ENCODE assay signal across 19 cellular contexts in genomic region chr1:112510340-112510739, GRCh38. TPM values are rescaled to one million over a fixed set of nuclear protein-coding genes. Genes with fewer than 3 reads are reported as not detected.
DNase-seq lines count a peak whose midpoint lies in the region; ATAC-seq and TF ChIP-seq lines count a peak whose summit lies in the region.
"Had no signal": no experiment of that assay in that cellular context is flagged by ENCODE, and none has a peak within 500 bp of the region (broad histone marks: within the 10 kb centered on the region; RNA-seq: fewer than 3 reads in every experiment).

No MANE protein-coding gene starts in this region.

- CTCF ChIA-PET in naive thymus-derived CD4-positive, alpha-beta T cell (lab: Charles Lee), result no interaction called here

- POLR2A ChIA-PET in naive thymus-derived CD4-positive, alpha-beta T cell (lab: Charles Lee), result no interaction called here

- no peak for TF ChIP-seq POLR2A in vagina (IDR thresholded peaks at IDR 0.05)

- H3K4me3 Mint-ChIP-seq in activated naive CD8-positive, alpha-beta T cell, result peak overlapping the region; percentile 52
- no peak overlapping the region for H3K4me3 Mint-ChIP-seq in activated naive CD8-positive, alpha-beta T cell treated with anti-CD3 and anti-CD28 coated beads for 36 hours
- H3K4me3 Mint-ChIP-seq in naive thymus-derived CD4-positive, alpha-beta T cell, result peak overlapping the region in 9 of 10 donors; percentile 5 to 84 (median 68)

- H3K27me3 ChIP-seq in ectodermal cell (ENCODE audit: control insufficient read depth, insufficient read depth, low read length, poor library complexity, severe bottlenecking) (peaks cover 79% of the 10 kb centered on the region), vagina (no peaks in the 10 kb centered on the region)
- H3K27me3 ChIP-seq in naive thymus-derived CD4-positive, alpha-beta T cell (ENCODE audit: control insufficient read depth in 2 of 2, insufficient read depth in 2 of 2, low read length in 2 of 2), result no peaks in the 10 kb centered on the region
- H3K27me3 ChIP-seq: adrenal gland had no signal

- TF ChIP-seq CTCF in vagina (IDR thresholded peaks at IDR 0.05), result no peak

- peaks cover 6% of the 10 kb centered on the region for H3K27me3 Mint-ChIP-seq in activated naive CD8-positive, alpha-beta T cell
- peaks cover 32% of the 10 kb centered on the region for H3K27me3 Mint-ChIP-seq in activated naive CD8-positive, alpha-beta T cell treated with anti-CD3 and anti-CD28 coated beads for 36 hours
- H3K27me3 Mint-ChIP-seq in naive thymus-derived CD4-positive, alpha-beta T cell, result peaks cover 4 to 45% (median 8%) of the 10 kb centered on the region in 5 donors

- no peaks in the 10 kb centered on the region for H3K9me3 Mint-ChIP-seq in activated naive CD8-positive, alpha-beta T cell (ENCODE audit: low read depth)
- H3K9me3 Mint-ChIP-seq in activated naive CD8-positive, alpha-beta T cell treated with anti-CD3 and anti-CD28 coated beads for 36 hours, result no peaks in the 10 kb centered on the region
- no peaks in the 10 kb centered on the region for H3K9me3 Mint-ChIP-seq in naive thymus-derived CD4-positive, alpha-beta T cell

- H3K9me3 ChIP-seq in ectodermal cell (ENCODE audit: control insufficient read depth, low read length), result no peaks in the 10 kb centered on the region
- no peaks in the 10 kb centered on the region for H3K9me3 ChIP-seq in naive thymus-derived CD4-positive, alpha-beta T cell (ENCODE audit: control insufficient read depth in 2 of 3, low read length in 3 of 3)
- no peaks in the 10 kb centered on the region for H3K9me3 ChIP-seq in vagina
- H3K9me3 ChIP-seq: adrenal gland had no signal

- no peaks in the 10 kb centered on the region for H3K36me3 Mint-ChIP-seq in activated naive CD8-positive, alpha-beta T cell
- no peaks in the 10 kb centered on the region for H3K36me3 Mint-ChIP-seq in activated naive CD8-positive, alpha-beta T cell treated with anti-CD3 and anti-CD28 coated beads for 36 hours
- no peaks in the 10 kb centered on the region for H3K36me3 Mint-ChIP-seq in naive thymus-derived CD4-positive, alpha-beta T cell

- no peak for ATAC-seq in naive thymus-derived CD4-positive, alpha-beta T cell
- no peak for ATAC-seq in GM19328 (IDR thresholded peaks at IDR 0.05; ENCODE audit: unreplicated experiment)
- ATAC-seq: left lobe of liver, right cardiac atrium had no signal

- H3K4me1 Mint-ChIP-seq in activated naive CD8-positive, alpha-beta T cell (ENCODE audit: low read depth), result peaks cover 9% of the 10 kb centered on the region
- H3K4me1 Mint-ChIP-seq in activated naive CD8-positive, alpha-beta T cell treated with anti-CD3 and anti-CD28 coated beads for 36 hours, result peaks cover 4% of the 10 kb centered on the region
- H3K4me1 Mint-ChIP-seq in naive thymus-derived CD4-positive, alpha-beta T cell, result peaks cover 3 to 16% (median 9%) of the 10 kb centered on the region in 7 donors

- 6% methylated on average over 6 of the region's 7 CpGs for WGBS in ectodermal cell, 2 experiments

- H3K36me3 ChIP-seq in ectodermal cell (ENCODE audit: control insufficient read depth, insufficient read depth, low read length) (no peaks in the 10 kb centered on the region), vagina (no peaks in the 10 kb centered on the region)
- H3K36me3 ChIP-seq in naive thymus-derived CD4-positive, alpha-beta T cell (ENCODE audit: control insufficient read depth in 2 of 3, insufficient read depth in 3 of 3, low read length in 3 of 3), result no peaks in the 10 kb centered on the region
- H3K36me3 ChIP-seq: adrenal gland had no signal

- no peak overlapping the region for H3K27ac Mint-ChIP-seq in activated naive CD8-positive, alpha-beta T cell
- no peak overlapping the region for H3K27ac Mint-ChIP-seq in activated naive CD8-positive, alpha-beta T cell treated with anti-CD3 and anti-CD28 coated beads for 36 hours
- H3K27ac Mint-ChIP-seq in naive thymus-derived CD4-positive, alpha-beta T cell, result peak overlapping the region in 2 of 9 donors; percentile 28 to 40

- intact Hi-C loops in naive thymus-derived CD4-positive, alpha-beta T cell (cut with micrococcal nuclease), result no loop called here
- intact Hi-C loops in vagina (cut with DNase I), result no loop called here

- H3K4me3 ChIP-seq in ectodermal cell (ENCODE audit: insufficient read depth, low read depth, low read length) (peak overlapping the region; percentile 52), vagina (peak overlapping the region; percentile 67 to 83)
- H3K4me3 ChIP-seq in naive thymus-derived CD4-positive, alpha-beta T cell (ENCODE audit: low read length), result no peak overlapping the region
- H3K4me3 ChIP-seq: adrenal gland had no signal

- H3K4me1 ChIP-seq in ectodermal cell (ENCODE audit: control insufficient read depth, insufficient read depth, low read length), result peaks cover 43% of the 10 kb centered on the region
- peaks cover 10 to 12% of the 10 kb centered on the region in 2 donors for H3K4me1 ChIP-seq in naive thymus-derived CD4-positive, alpha-beta T cell (ENCODE audit: control insufficient read depth in 2 of 2, insufficient read depth in 2 of 2, low read length in 2 of 2)
- H3K4me1 ChIP-seq in vagina, result peaks cover 42% of the 10 kb centered on the region

- no peak for DNase-seq in activated naive CD8-positive, alpha-beta T cell treated with anti-CD3 and anti-CD28 coated beads for 36 hours
- no peak for DNase-seq in naive thymus-derived CD4-positive, alpha-beta T cell
- DNase-seq in vagina (ENCODE audit: extremely low spot score in 2 of 2) (no peak), NAMALWA (ENCODE audit: low spot score) (no peak), T-helper 9 cell (no peak)
- DNase-seq: activated CD4-positive, alpha-beta T cell treated with anti-CD3 and anti-CD28 coated beads for 4 hours; activated T-cell treated with anti-CD3 and anti-CD28 coated beads for 4 hours; adrenal gland; COR-L47; foreskin fibroblast; GF-D8; IMR-90; NCI-H524; right cardiac atrium; SIG-M5 had no signal

- H3K27ac ChIP-seq in ectodermal cell (ENCODE audit: insufficient read depth, low read depth, low read length, poor library complexity, severe bottlenecking) (no peak overlapping the region), vagina (peak overlapping the region; percentile 79)
- no peak overlapping the region for H3K27ac ChIP-seq in naive thymus-derived CD4-positive, alpha-beta T cell (ENCODE audit: low read depth, low read length)
- H3K27ac ChIP-seq: adrenal gland had no signal

RNA-seq across cellular contexts. Expression of gene WNT2B, which starts 1.6 kb away (rescaled TPM):
- not detected for total RNA-seq in activated naive CD8-positive, alpha-beta T cell treated with anti-CD3 and anti-CD28 coated beads for 36 hours
- polyA plus RNA-seq in ectodermal cell (2013, experiment 1 of 4), result 10.1 TPM
- polyA plus RNA-seq in ectodermal cell (2013, experiment 2 of 4), result 14.1 TPM
- 6.1 TPM for polyA plus RNA-seq in ectodermal cell (2013, experiment 3 of 4)
- 9.0 TPM for polyA plus RNA-seq in ectodermal cell (2013, experiment 4 of 4)
- total RNA-seq in naive thymus-derived CD4-positive, alpha-beta T cell, result under 1 TPM in 4 of 5 experiments, not detected in 1; 0.38 to 0.94 (median 0.61) TPM
- polyA plus RNA-seq in naive thymus-derived CD4-positive, alpha-beta T cell, result under 1 TPM; 0.05 to 0.55 TPM
- total RNA-seq in vagina, result 16.0 TPM
